ENCODE assay signal across 1 cellular context in the genomic region with DNA sequence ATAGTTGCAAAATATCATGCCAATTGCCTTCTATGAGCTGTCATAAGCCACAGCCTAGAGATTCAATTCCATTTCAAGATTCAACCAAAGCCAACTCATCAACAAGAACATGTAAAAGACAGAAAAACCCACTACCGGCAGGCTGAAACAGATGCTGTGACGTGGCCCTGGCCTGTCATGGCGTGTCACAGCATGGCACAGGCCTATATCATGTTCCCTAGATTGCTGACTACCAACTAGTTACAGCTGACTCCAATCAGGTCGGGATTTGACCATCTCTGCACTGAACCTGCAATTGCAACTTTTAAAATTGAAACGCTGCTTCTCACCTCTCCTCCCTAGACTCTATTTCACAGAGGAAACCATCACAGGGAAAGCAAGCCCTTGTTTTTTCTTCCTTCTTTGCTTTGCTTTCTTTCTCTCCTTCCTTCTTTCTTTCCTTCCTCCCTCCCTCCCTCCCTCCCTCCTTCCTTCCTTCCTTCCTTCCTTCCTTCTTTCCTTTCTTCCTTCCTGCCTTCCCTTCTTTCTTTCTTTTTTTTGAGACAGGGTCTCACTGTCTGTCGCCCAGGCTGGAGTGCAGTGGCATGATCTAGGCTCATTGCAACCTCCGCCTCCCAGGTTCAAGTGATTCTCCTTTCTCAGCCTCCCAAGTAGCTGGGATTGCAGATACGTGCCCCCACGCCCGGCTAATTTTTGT.
TF ChIP-seq lines count a peak whose summit lies in the region.

No MANE protein-coding gene starts in this region.

TF ChIP-seq in K562, 482 proteins besides CTCF, POLR2A, EP300 and RAD21:
- TF ChIP-seq, protein P1, sequence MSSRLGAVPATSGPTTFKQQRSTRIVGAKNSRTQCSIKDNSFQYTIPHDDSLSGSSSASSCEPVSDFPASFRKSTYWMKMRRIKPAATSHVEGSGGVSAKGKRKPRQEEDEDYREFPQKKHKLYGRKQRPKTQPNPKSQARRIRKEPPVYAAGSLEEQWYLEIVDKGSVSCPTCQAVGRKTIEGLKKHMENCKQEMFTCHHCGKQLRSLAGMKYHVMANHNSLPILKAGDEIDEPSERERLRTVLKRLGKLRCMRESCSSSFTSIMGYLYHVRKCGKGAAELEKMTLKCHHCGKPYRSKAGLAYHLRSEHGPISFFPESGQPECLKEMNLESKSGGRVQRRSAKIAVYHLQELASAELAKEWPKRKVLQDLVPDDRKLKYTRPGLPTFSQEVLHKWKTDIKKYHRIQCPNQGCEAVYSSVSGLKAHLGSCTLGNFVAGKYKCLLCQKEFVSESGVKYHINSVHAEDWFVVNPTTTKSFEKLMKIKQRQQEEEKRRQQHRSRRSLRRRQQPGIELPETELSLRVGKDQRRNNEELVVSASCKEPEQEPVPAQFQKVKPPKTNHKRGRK (tag; IDR thresholded peaks at IDR 0.05) = peak; percentile 92
